In genomic region chr6:166152660-166153059, GRCh38 we compare ENCODE assay signal across 35 cellular contexts.
"Had no signal": no experiment of that assay in that cellular context is flagged by ENCODE, and none has a peak within 500 bp of the region (broad histone marks: within the 10 kb centered on the region; RNA-seq: fewer than 3 reads in every experiment).

No MANE protein-coding gene starts in this region.

- DNase-seq: activated B cell treated with CpG ODN at 0.5 μM for 24 hours; activated CD4-positive, alpha-beta memory T cell treated with anti-CD3 and anti-CD28 coated beads, Interleukin-2, amount 10 ng/mL, durations not matched to agents 7 days and 5 days; activated CD4-positive, alpha-beta T cell treated with anti-CD3 and anti-CD28 coated beads for 1 hour; activated CD4-positive, alpha-beta T cell treated with anti-CD3 and anti-CD28 coated beads for 48 hours; activated CD8-positive, alpha-beta memory T cell treated with anti-CD3 and anti-CD28 coated beads for 24 hours; activated CD8-positive, alpha-beta memory T cell treated with anti-CD3 and anti-CD28 coated beads, Interleukin-2, amount 10 ng/mL, durations not matched to agents 7 days and 5 days; activated CD8-positive, alpha-beta memory T cell treated with anti-CD3 and anti-CD28 coated beads, Interleukin-2, amount 50 U/mL, for 48 hours; activated effector memory CD4-positive, alpha-beta T cell treated with Interleukin-2 at 50 U/mL for 16 hours; activated naive CD4-positive, alpha-beta T cell treated with anti-CD3 and anti-CD28 coated beads, Interleukin-2, amount 10 ng/mL, durations not matched to agents 7 days and 5 days; activated naive CD8-positive, alpha-beta T cell treated with anti-CD3 and anti-CD28 coated beads, Interleukin-2, amount 50 U/mL, for 24 hours; activated T-cell treated with anti-CD3 and anti-CD28 coated beads, Interleukin-2, amount 50 U/mL, for 48 hours; anterior cingulate cortex; caudate nucleus; cerebellar nuclear complex; cortex of kidney; Kasumi-1; KG1; MG63; NCI-H1048; NCI-H1694; NCI-H1930; NCI-H2171 treated with DMSO at 0.1 percent for 48 hours; NCI-H226; NCI-H446 treated with DMSO at 0.1 percent for 48 hours; NCI-H524; NCI-H82; NK-92 treated with Interleukin-12 subunit alpha and Interleukin-12 subunit beta, amount 100 ng/mL, for 24 hours; PC-3; Peyer's patch; SIG-M5; T-helper 1 cell; T-helper 2 cell; T-helper 9 cell had no signal

- H3K4me1 ChIP-seq: Peyer's patch had no signal

- H3K4me3 ChIP-seq: MG63, Peyer's patch had no signal

- ATAC-seq: activated CD8-positive, alpha-beta memory T cell treated with anti-CD3 and anti-CD28 coated beads, Interleukin-2, amount 10 ng/mL, durations not matched to agents 7 days and 5 days; activated naive CD8-positive, alpha-beta T cell treated with anti-CD3 and anti-CD28 coated beads, Interleukin-2, amount 50 U/mL, for 24 hours; PC-3; Right ventricle myocardium inferior; SK-N-SH treated with all-trans-retinoic acid at 6 μM for 48 hours had no signal

- H3K36me3 ChIP-seq: MG63, Peyer's patch had no signal

- H3K27me3 ChIP-seq: MG63, Peyer's patch had no signal
